Comparison of ENCODE assay signal across 15 cellular contexts in genomic region chr14:66240112-66240511, GRCh38.
"Had no signal": no experiment of that assay in that cellular context is flagged by ENCODE, and none has a peak within 500 bp of the region (broad histone marks: within the 10 kb centered on the region; RNA-seq: fewer than 3 reads in every experiment).

No MANE protein-coding gene starts in this region.

- ATAC-seq: gastroesophageal sphincter; stimulated activated naive CD8-positive, alpha-beta T cell treated with anti-CD3 and anti-CD28 coated beads, Interleukin-15, amount 100 ng/mL, for 72 hours had no signal

- H3K4me3 ChIP-seq: dorsolateral prefrontal cortex, esophagus squamous epithelium, gastroesophageal sphincter, left ventricle myocardium inferior, sigmoid colon, testis had no signal

- H3K9me3 ChIP-seq: esophagus squamous epithelium, gastroesophageal sphincter, left ventricle myocardium inferior, sigmoid colon, testis had no signal

- DNase-seq: activated CD4-positive, alpha-beta T cell treated with anti-CD3 and anti-CD28 coated beads for 4 hours; amniotic stem cell; brain microvascular endothelial cell; dorsolateral prefrontal cortex; esophagus squamous epithelium; islet precursor cell; left ventricle myocardium inferior; mesendoderm; nephron progenitor cell; sigmoid colon; stimulated activated CD4-positive, alpha-beta T cell treated with anti-CD3 and anti-CD28 coated beads, Interleukin-2, amount 100 ng/mL, for 48 hours; stimulated activated naive CD8-positive, alpha-beta T cell treated with anti-CD3 and anti-CD28 coated beads, Interleukin-15, amount 100 ng/mL, for 72 hours; T1000; testis had no signal

- H3K4me1 ChIP-seq: esophagus squamous epithelium, gastroesophageal sphincter, left ventricle myocardium inferior, sigmoid colon, testis had no signal

- H3K27me3 ChIP-seq: brain microvascular endothelial cell, esophagus squamous epithelium, gastroesophageal sphincter, sigmoid colon, testis had no signal

- H3K36me3 ChIP-seq: brain microvascular endothelial cell, esophagus squamous epithelium, gastroesophageal sphincter, left ventricle myocardium inferior, sigmoid colon had no signal

- H3K27ac ChIP-seq: brain microvascular endothelial cell, dorsolateral prefrontal cortex, esophagus squamous epithelium, gastroesophageal sphincter, left ventricle myocardium inferior, sigmoid colon, testis had no signal
